In the genomic region with DNA sequence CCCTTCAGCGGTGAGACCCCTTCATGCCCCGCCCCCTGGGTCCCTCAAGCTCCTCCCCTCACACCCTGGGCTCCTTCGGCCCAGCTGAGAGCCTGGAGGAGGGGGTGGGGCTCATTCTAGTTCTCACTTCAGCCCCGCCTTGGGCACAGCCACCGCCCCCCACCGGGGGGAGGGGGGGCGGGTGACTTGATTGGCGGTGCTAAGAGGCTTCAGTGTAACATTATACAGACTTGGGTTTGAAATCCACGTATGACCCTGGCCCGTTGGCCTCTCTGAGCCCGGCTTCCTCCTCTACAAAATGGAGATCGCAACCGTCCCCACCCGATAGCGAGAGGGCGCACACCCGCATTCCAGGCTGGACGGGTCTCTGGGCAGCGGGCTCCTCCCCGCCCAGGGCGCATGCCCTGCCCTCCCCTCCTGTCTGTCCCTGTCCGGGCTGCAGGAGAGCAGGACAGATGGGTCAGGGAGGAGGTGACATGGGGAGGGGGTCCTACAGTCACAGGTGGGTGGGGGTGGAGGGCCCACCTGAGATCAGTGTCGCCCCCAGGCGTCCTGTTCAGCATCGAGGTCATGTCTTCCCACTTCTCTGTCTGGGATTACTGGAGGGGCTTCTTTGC, we compare ENCODE assay signal across 8 cellular contexts. TPM values are rescaled to one million over a fixed set of nuclear protein-coding genes. Genes with fewer than 3 reads are reported as not detected.
DNase-seq lines count a peak whose midpoint lies in the region; ATAC-seq, FAIRE-seq and TF ChIP-seq lines count a peak whose summit lies in the region.

No MANE protein-coding gene starts in this region.

- no TSS peak for BruUV-seq in K562 (replicated peaks; lab: Mats Ljungman, UMichigan)

- H3K9me3 ChIP-seq in K562 (replicated peaks; ENCODE audit: control insufficient read depth, insufficient read depth, low read depth, low read length), result no peaks in the 10 kb centered on the region

- peak overlapping the region; percentile 45 for H3K4me3 ChIP-seq in K562

- no peak; the same call in 1 of the 2 replicates for TF ChIP-seq POLR2A in K562 (conservative IDR thresholded peaks at IDR 0.05)

- peak in 2 of 3 experiments; percentile 22 to 37; a peak in 3 of 6 replicates for TF ChIP-seq CTCF in K562 (IDR thresholded peaks at IDR 0.05 in 2 of 3, conservative IDR thresholded peaks at IDR 0.05 in 1 of 3; ENCODE audit: insufficient read depth in 2 of 3, low read depth in 1 of 3, low read length in 3 of 3)

- CTCF ChIA-PET in K562 (lab: Yijun Ruan, JAX; ENCODE audit: low intra/inter-chr PET ratio), result no interaction called here

- H3K4me1 ChIP-seq in K562 (replicated peaks in 1 of 2; ENCODE audit: control insufficient read depth in 2 of 2, insufficient read depth in 2 of 2, low read length in 2 of 2), result peaks cover 15 to 73% of the 10 kb centered on the region in 2 experiments; a peak in 4 of 5 replicates

- H3K79me2 ChIP-seq in K562 (ENCODE audit: control insufficient read depth, insufficient read depth, low read length), result no peaks in the 10 kb centered on the region

- peak overlapping the region; percentile 97 for H2AFZ ChIP-seq in K562 (ENCODE audit: low read depth, low read length)

- POLR2A ChIA-PET in K562 (lab: Yijun Ruan, JAX), result interaction anchor here (0.6 kb wide), 1 partner anchor 10 kb away, joined by 3 read pairs; no protein-coding TSS in a partner anchor

- no peaks in the 10 kb centered on the region for H3K27me3 ChIP-seq in K562 (ENCODE audit: control insufficient read depth in 2 of 2, insufficient read depth in 2 of 2, low read length in 2 of 2)

- no peaks in the 10 kb centered on the region for H3K9me1 ChIP-seq in K562 (ENCODE audit: control insufficient read depth, insufficient read depth, low read length)

- H4K20me1 ChIP-seq in K562 (replicated peaks; ENCODE audit: control insufficient read depth, insufficient read depth, low read length), result no peaks in the 10 kb centered on the region

- peak overlapping the region; percentile 51 to 93 for H3K9ac ChIP-seq in K562 (ENCODE audit: insufficient read depth in 1 of 2, low read depth in 2 of 2, low read length in 2 of 2)

- FAIRE-seq in K562 (lab: Jason Lieb, UNC), result peak; percentile 93

- peak overlapping the region; percentile 61 for H3K27ac ChIP-seq in K562 (ENCODE audit: extremely low read depth, low read depth, low read length)

- peak; percentile 58 for DNase-seq in Daoy (ENCODE audit: low read depth)
- peak; percentile 70 for DNase-seq in NCI-H69 (lab: John Stamatoyannopoulos, UW)
- peak; percentile 87 to 95 (median 90) for DNase-seq in K562 (ENCODE audit: extremely low read depth in 1 of 4, low spot score in 3 of 4)
- DNase-seq in iris pigment epithelial cell (ENCODE audit: low read depth), result peak; percentile 27
- DNase-seq in stimulated activated CD4-positive, alpha-beta T cell treated with anti-CD3 and anti-CD28 coated beads, TNF-alpha, amount 100 ng/mL, for 24 hours (ENCODE audit: low read depth in 3 of 3), result peak in 2 of 3 experiments; percentile 20 to 43

- ATAC-seq in K562 (peak; percentile 95), GM19328 (IDR thresholded peaks at IDR 0.05; ENCODE audit: unreplicated experiment) (no peak), HG02798 (IDR thresholded peaks at IDR 0.05; ENCODE audit: poor library complexity, unreplicated experiment) (no peak), GM18909 (IDR thresholded peaks at IDR 0.05; ENCODE audit: poor library complexity, unreplicated experiment) (no peak)

- no peak for TF ChIP-seq EP300 in K562 (IDR thresholded peaks at IDR 0.05; ENCODE audit: low read length)

- no peak; a peak in 1 of 4 replicates for TF ChIP-seq RAD21 in K562 (CRISPR knock-in tag; conservative IDR thresholded peaks at IDR 0.05 in 1 of 2, IDR thresholded peaks at IDR 0.05 in 1 of 2)

- 4% methylated on average over 19 of the region's 25 CpGs for WGBS in K562 (ENCODE audit: insufficient coverage, low coverage, missing lambda C conversion rate)

- H3K36me3 ChIP-seq in K562 (ENCODE audit: control insufficient read depth, insufficient read depth, low read length), result no peaks in the 10 kb centered on the region

- intact Hi-C loops in K562 (cut with micrococcal nuclease), result no loop called here

- in situ Hi-C loops in K562 (cut with MboI), result no loop called here

- H3K4me2 ChIP-seq in K562 (ENCODE audit: insufficient read depth, low read length), result peak overlapping the region; percentile 90

RNA-seq across cellular contexts. Expression of a gene that starts 5.1 kb away (rescaled TPM):
- total RNA-seq in Daoy (2014; rRNA removed; shearing (Covaris generic)), result 0.11 and 0.33 TPM in 2 replicates
- 1.2 and 5.1 TPM in 2 replicates for total RNA-seq in K562 (2011; cell fraction: chromatin; rRNA removed; ENCODE audit: low replicate concordance)
- 3.3 and 5.3 TPM in 2 replicates for total RNA-seq in K562 (2011; cell fraction: nucleolus; rRNA removed)
- total RNA-seq in K562 (2011; cell fraction: nucleoplasm; rRNA removed), result 1.8 and 2.3 TPM in 2 replicates
- total RNA-seq in K562 (2014; rRNA removed) (0.64 and 1.6 TPM in 2 replicates), K562 (2014; rRNA removed; fragmentation: Illumina TruSeq; extraction: Trizol) (0.32 and 0.40 TPM in 2 replicates), K562 (2015; rRNA removed; fragmentation: Illumina TruSeq; extraction: Trizol) (0.19 and 0.29 TPM in 2 replicates), K562 (2021) (1.1 TPM in 2 replicates)
- polyA plus RNA-seq in K562 (2011; rRNA removed) (1.4 and 4.0 TPM in 2 replicates), K562 (2014; fragmentation: Illumina TruSeq; extraction: Trizol) (0.97 and 1.1 TPM in 2 replicates), K562 (2014; fragmentation: Nextera tagmentation; extraction: Ambion mirVana) (under 1 TPM; 0.08 to 0.49 TPM), K562 (2014; rRNA removed) (1.2 and 1.7 TPM in 2 replicates)
- 3.6 and 5.5 TPM in 2 replicates for polyA plus RNA-seq in K562 (2011; cell fraction: cytosol; rRNA removed)
- 22.9 and 26.0 TPM in 2 replicates for polyA plus RNA-seq in K562 (2011; cell fraction: nucleus; rRNA removed)
- polyA plus RNA-seq in K562 (2012), result 0.48 and 1.8 TPM in 2 replicates
- polyA minus RNA-seq in K562 (2011; rRNA and poly(A)+ RNA removed), result 0.99 and 1.2 TPM in 2 replicates
- polyA minus RNA-seq in K562 (2011; cell fraction: cytosol; rRNA and poly(A)+ RNA removed), result 1.0 TPM in 1 of 2 replicates, not detected in the other
- 1.5 and 2.3 TPM in 2 replicates for polyA minus RNA-seq in K562 (2011; cell fraction: nucleus; rRNA and poly(A)+ RNA removed)

RNA-seq across cellular contexts. Expression of a gene that starts 24.8 kb away (rescaled TPM):
- total RNA-seq in Daoy (2014; rRNA removed; shearing (Covaris generic)), result 0.23 TPM in 1 of 2 replicates, not detected in the other
- total RNA-seq in K562 (2011; cell fraction: chromatin; rRNA removed; ENCODE audit: low replicate concordance), result 0.23 TPM in 1 of 2 replicates, not detected in the other
- not detected in 2 replicates for total RNA-seq in K562 (2011; cell fraction: nucleolus; rRNA removed)
- total RNA-seq in K562 (2011; cell fraction: nucleoplasm; rRNA removed), result not detected in 2 replicates
- total RNA-seq in K562 (2014; rRNA removed) (not detected in 2 replicates), K562 (2014; rRNA removed; fragmentation: Illumina TruSeq; extraction: Trizol) (not detected in 2 replicates), K562 (2015; rRNA removed; fragmentation: Illumina TruSeq; extraction: Trizol) (not detected in 2 replicates), K562 (2021) (0.16 and 0.18 TPM in 2 replicates)
- polyA plus RNA-seq in K562 (2011; rRNA removed) (0.10 and 0.12 TPM in 2 replicates), K562 (2014; fragmentation: Illumina TruSeq; extraction: Trizol) (0.11 TPM in 1 of 2 replicates, not detected in the other), K562 (2014; fragmentation: Nextera tagmentation; extraction: Ambion mirVana) (not detected), K562 (2014; rRNA removed) (0.29 TPM in 1 of 2 replicates, not detected in the other)
- 0.18 and 0.64 TPM in 2 replicates for polyA plus RNA-seq in K562 (2011; cell fraction: cytosol; rRNA removed)
- polyA plus RNA-seq in K562 (2011; cell fraction: nucleus; rRNA removed), result 0.17 and 0.18 TPM in 2 replicates
- polyA plus RNA-seq in K562 (2012), result 0.07 and 0.32 TPM in 2 replicates
- polyA minus RNA-seq in K562 (2011; rRNA and poly(A)+ RNA removed), result not detected in 2 replicates
- 0.86 TPM in 1 of 2 replicates, not detected in the other for polyA minus RNA-seq in K562 (2011; cell fraction: cytosol; rRNA and poly(A)+ RNA removed)
- polyA minus RNA-seq in K562 (2011; cell fraction: nucleus; rRNA and poly(A)+ RNA removed), result 0.13 TPM in 1 of 2 replicates, not detected in the other

RNA-seq across cellular contexts. Expression of a gene that starts 26.8 kb away (rescaled TPM):
- total RNA-seq in Daoy (2014; rRNA removed; shearing (Covaris generic)), result not detected in 2 replicates
- total RNA-seq in K562 (2011; cell fraction: chromatin; rRNA removed; ENCODE audit: low replicate concordance), result 0.55 and 2.4 TPM in 2 replicates
- total RNA-seq in K562 (2011; cell fraction: nucleolus; rRNA removed), result 0.92 and 2.0 TPM in 2 replicates
- total RNA-seq in K562 (2011; cell fraction: nucleoplasm; rRNA removed), result 0.76 and 2.0 TPM in 2 replicates
- total RNA-seq in K562 (2014; rRNA removed) (0.18 TPM in 1 of 2 replicates, not detected in the other), K562 (2014; rRNA removed; fragmentation: Illumina TruSeq; extraction: Trizol) (not detected in 2 replicates), K562 (2015; rRNA removed; fragmentation: Illumina TruSeq; extraction: Trizol) (not detected in 2 replicates), K562 (2021) (0.07 and 0.18 TPM in 2 replicates)
- polyA plus RNA-seq in K562 (2011; rRNA removed) (0.10 and 0.45 TPM in 2 replicates), K562 (2014; fragmentation: Illumina TruSeq; extraction: Trizol) (0.10 TPM in 1 of 2 replicates, not detected in the other), K562 (2014; fragmentation: Nextera tagmentation; extraction: Ambion mirVana) (under 1 TPM in 1 of 2 experiments, not detected in 1; 0.03 TPM), K562 (2014; rRNA removed) (0.37 TPM in 1 of 2 replicates, not detected in the other)
- polyA plus RNA-seq in K562 (2011; cell fraction: cytosol; rRNA removed), result 0.24 and 1.1 TPM in 2 replicates
- polyA plus RNA-seq in K562 (2011; cell fraction: nucleus; rRNA removed), result 4.6 and 6.0 TPM in 2 replicates
- polyA plus RNA-seq in K562 (2012), result 0.14 and 0.35 TPM in 2 replicates
- 0.07 TPM in 1 of 2 replicates, not detected in the other for polyA minus RNA-seq in K562 (2011; rRNA and poly(A)+ RNA removed)
- polyA minus RNA-seq in K562 (2011; cell fraction: cytosol; rRNA and poly(A)+ RNA removed), result not detected in 2 replicates
- 0.56 and 0.94 TPM in 2 replicates for polyA minus RNA-seq in K562 (2011; cell fraction: nucleus; rRNA and poly(A)+ RNA removed)

RNA-seq across cellular contexts. Expression of a gene that starts 30.8 kb away (rescaled TPM):
- total RNA-seq in Daoy (2014; rRNA removed; shearing (Covaris generic)), result 0.17 TPM in 1 of 2 replicates, not detected in the other
- 0.44 TPM in 1 of 2 replicates, not detected in the other for total RNA-seq in K562 (2011; cell fraction: chromatin; rRNA removed; ENCODE audit: low replicate concordance)
- total RNA-seq in K562 (2011; cell fraction: nucleolus; rRNA removed), result not detected in 2 replicates
- 0.31 TPM in 1 of 2 replicates, not detected in the other for total RNA-seq in K562 (2011; cell fraction: nucleoplasm; rRNA removed)
- total RNA-seq in K562 (2014; rRNA removed) (0.05 TPM in 1 of 2 replicates, not detected in the other), K562 (2014; rRNA removed; fragmentation: Illumina TruSeq; extraction: Trizol) (not detected in 2 replicates), K562 (2015; rRNA removed; fragmentation: Illumina TruSeq; extraction: Trizol) (not detected in 2 replicates), K562 (2021) (0.09 TPM in 1 of 2 replicates, not detected in the other)
- polyA plus RNA-seq in K562 (2011; rRNA removed) (0.07 and 0.08 TPM in 2 replicates), K562 (2014; fragmentation: Illumina TruSeq; extraction: Trizol) (0.19 TPM in 1 of 2 replicates, not detected in the other), K562 (2014; fragmentation: Nextera tagmentation; extraction: Ambion mirVana) (not detected), K562 (2014; rRNA removed) (not detected in 2 replicates)
- 0.03 and 0.04 TPM in 2 replicates for polyA plus RNA-seq in K562 (2011; cell fraction: cytosol; rRNA removed)
- polyA plus RNA-seq in K562 (2011; cell fraction: nucleus; rRNA removed), result 0.07 and 0.08 TPM in 2 replicates
- polyA plus RNA-seq in K562 (2012), result 0.16 and 0.17 TPM in 2 replicates
- polyA minus RNA-seq in K562 (2011; rRNA and poly(A)+ RNA removed), result not detected in 2 replicates
- polyA minus RNA-seq in K562 (2011; cell fraction: cytosol; rRNA and poly(A)+ RNA removed), result not detected in 2 replicates
- polyA minus RNA-seq in K562 (2011; cell fraction: nucleus; rRNA and poly(A)+ RNA removed), result not detected in 2 replicates

RNA-seq across cellular contexts. Expression of a gene that starts 44.6 kb away (rescaled TPM):
- total RNA-seq in Daoy (2014; rRNA removed; shearing (Covaris generic)), result not detected in 2 replicates
- total RNA-seq in K562 (2011; cell fraction: chromatin; rRNA removed; ENCODE audit: low replicate concordance), result not detected in 2 replicates
- total RNA-seq in K562 (2011; cell fraction: nucleolus; rRNA removed), result not detected in 2 replicates
- total RNA-seq in K562 (2011; cell fraction: nucleoplasm; rRNA removed), result not detected in 2 replicates
- total RNA-seq in K562 (2014; rRNA removed) (not detected in 2 replicates), K562 (2014; rRNA removed; fragmentation: Illumina TruSeq; extraction: Trizol) (not detected in 2 replicates), K562 (2015; rRNA removed; fragmentation: Illumina TruSeq; extraction: Trizol) (not detected in 2 replicates), K562 (2021) (not detected in 2 replicates)
- polyA plus RNA-seq in K562 (2011; rRNA removed) (not detected in 2 replicates), K562 (2014; fragmentation: Illumina TruSeq; extraction: Trizol) (not detected in 2 replicates), K562 (2014; fragmentation: Nextera tagmentation; extraction: Ambion mirVana) (not detected), K562 (2014; rRNA removed) (not detected in 2 replicates)
- not detected in 2 replicates for polyA plus RNA-seq in K562 (2011; cell fraction: cytosol; rRNA removed)
- not detected in 2 replicates for polyA plus RNA-seq in K562 (2011; cell fraction: nucleus; rRNA removed)
- polyA plus RNA-seq in K562 (2012), result not detected in 2 replicates
- polyA minus RNA-seq in K562 (2011; rRNA and poly(A)+ RNA removed), result not detected in 2 replicates
- not detected in 2 replicates for polyA minus RNA-seq in K562 (2011; cell fraction: cytosol; rRNA and poly(A)+ RNA removed)
- not detected in 2 replicates for polyA minus RNA-seq in K562 (2011; cell fraction: nucleus; rRNA and poly(A)+ RNA removed)

Comparison
In these comparisons a context has a peak if more than half of its experiments do, and no peak if none do; other contexts are left out.
1. DNase-seq: peak in every context shown above with its lines; median percentile 90 in K562; 70 in NCI-H69; 58 in Daoy; 32 in stimulated activated CD4-positive, alpha-beta T cell treated with anti-CD3 and anti-CD28 coated beads, TNF-alpha, amount 100 ng/mL, for 24 hours; 27 in iris pigment epithelial cell.